In the genomic region with DNA sequence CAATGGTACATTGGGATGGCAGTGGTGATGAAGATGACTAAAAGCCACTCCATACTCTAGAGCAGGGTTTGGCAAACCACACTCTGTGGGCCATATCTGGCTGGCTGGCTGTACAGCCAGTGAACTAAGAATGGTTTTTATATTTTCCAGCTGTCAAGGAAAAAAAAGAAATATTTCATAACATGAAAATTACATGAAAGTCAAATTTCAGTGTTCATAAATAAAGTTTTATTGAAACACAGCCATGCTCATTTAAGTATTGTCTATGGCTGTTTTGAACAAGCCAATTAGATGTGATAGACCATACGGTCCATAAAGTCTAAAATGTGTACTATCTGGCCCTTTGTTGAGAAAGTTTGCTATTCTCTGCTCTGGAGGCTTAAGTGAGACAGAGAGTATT, we compare ENCODE assay signal across 1 cellular context.
TF ChIP-seq lines count a peak whose summit lies in the region.

No MANE protein-coding gene starts in this region.

TF ChIP-seq in H1, 55 proteins besides CTCF, POLR2A, EP300 and RAD21:
- no peak for TF ChIP-seq HDAC6 (IDR thresholded peaks at IDR 0.05; ENCODE audit: low read depth, low read length)
- TF ChIP-seq ZNF274 (IDR thresholded peaks at IDR 0.05; ENCODE audit: borderline replicate concordance, extremely low read depth, low read length) = no peak
- no peak for TF ChIP-seq RXRA (IDR thresholded peaks at IDR 0.05; ENCODE audit: insufficient read depth, low read depth, low read length)
- TF ChIP-seq ATF3 (IDR thresholded peaks at IDR 0.05; ENCODE audit: insufficient read depth, low read depth, low read length) = no peak
- TF ChIP-seq TCF12 (IDR thresholded peaks at IDR 0.05; ENCODE audit: low read depth, low read length) = no peak
- TF ChIP-seq SP4 (IDR thresholded peaks at IDR 0.05; ENCODE audit: low read length) = no peak
- TF ChIP-seq JUND (IDR thresholded peaks at IDR 0.05; ENCODE audit: low read length) = no peak
